ENCODE assay signal across 8 cellular contexts in the genomic region with DNA sequence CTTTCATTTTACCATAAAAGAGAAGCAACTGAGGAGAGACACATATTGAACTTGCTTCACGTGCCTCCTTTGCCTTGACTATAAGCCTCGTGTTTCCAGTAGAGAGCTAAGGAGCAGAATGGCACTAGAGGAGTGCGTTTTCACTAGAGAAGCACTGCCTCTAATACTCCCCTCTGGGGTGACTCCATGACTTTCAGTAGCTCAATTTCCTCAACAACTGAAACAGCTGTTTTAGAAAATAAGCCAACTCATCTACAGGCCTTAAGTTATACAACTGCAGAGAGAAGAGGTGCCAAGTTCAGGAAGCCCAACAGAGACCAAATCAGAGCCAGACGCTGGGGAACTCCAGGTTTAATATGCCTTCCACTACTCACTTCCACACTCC. TPM values are rescaled to one million over a fixed set of nuclear protein-coding genes. Genes with fewer than 3 reads are reported as not detected.
A peak's percentile ranks its signal among the peaks of the same experiment; 100 is the strongest.
DNase-seq lines count a peak whose midpoint lies in the region; ATAC-seq and TF ChIP-seq lines count a peak whose summit lies in the region.

No MANE protein-coding gene starts in this region.

- no peak overlapping the region for H2AFZ ChIP-seq in parathyroid adenoma

- no peak overlapping the region for H3K9ac ChIP-seq in parathyroid adenoma

- peak overlapping the region; percentile 66 for H3K4me2 ChIP-seq in parathyroid adenoma (ENCODE audit: low read length)

- no peak for ATAC-seq in GM21381 (IDR thresholded peaks at IDR 0.05; ENCODE audit: unreplicated experiment)

- peak overlapping the region; percentile 88 to 96 (median 93) for H3K4me3 ChIP-seq in esophagus squamous epithelium
- H3K4me3 ChIP-seq in parathyroid adenoma (ENCODE audit: low read depth, low read length): peak overlapping the region; percentile 89

- H3K4me1 ChIP-seq in esophagus squamous epithelium (peaks cover 17 to 60% (median 30%) of the 10 kb centered on the region in 3 donors), parathyroid adenoma (no peaks in the 10 kb centered on the region)

- intact Hi-C loops in esophagus squamous epithelium (cut with DNase I): no loop called here

- H3K36me3 ChIP-seq in esophagus squamous epithelium (no peaks in the 10 kb centered on the region), parathyroid adenoma (ENCODE audit: control insufficient read depth, insufficient read depth, low read length) (no peaks in the 10 kb centered on the region)

- WGBS in esophagus squamous epithelium, 2 donors: 1 to 3% methylated on average over 4 of the region's 4 CpGs

- H3K27ac ChIP-seq in esophagus squamous epithelium (peak overlapping the region; percentile 97 to 99 (median 98)), parathyroid adenoma (peak overlapping the region; percentile 13)

- peak; percentile 46 for DNase-seq in SIG-M5 treated with dmso at 0.1 percent for 504 hours (lab: John Stamatoyannopoulos, UW; ENCODE audit: unreplicated experiment)
- DNase-seq in SIG-M5 (lab: John Stamatoyannopoulos, UW): no peak
- DNase-seq in SK-MEL-5 (ENCODE audit: low read depth, low spot score): peak; percentile 29
- no peak for DNase-seq in esophagus squamous epithelium (lab: John Stamatoyannopoulos, UW)
- no peak for DNase-seq in NCI-H748 treated with DMSO at 0.1 percent for 48 hours (lab: John Stamatoyannopoulos, UW)
- no peak for DNase-seq in GF-D8 (lab: John Stamatoyannopoulos, UW)

- H3K27me3 ChIP-seq in esophagus squamous epithelium (no peaks in the 10 kb centered on the region), parathyroid adenoma (ENCODE audit: control insufficient read depth, insufficient read depth, low read length) (no peaks in the 10 kb centered on the region)

- in situ Hi-C loops in SK-MEL-5 (cut with HindIII; ENCODE audit: low pct_unique_long_range_greater_than_20kb, low sequenced_read_pairs): no loop called here

- TF ChIP-seq POLR2A in esophagus squamous epithelium (IDR thresholded peaks at IDR 0.05): no peak

- no peak for TF ChIP-seq CTCF in esophagus squamous epithelium (IDR thresholded peaks at IDR 0.05)
- TF ChIP-seq CTCF in parathyroid adenoma (IDR thresholded peaks at IDR 0.05): no peak

- H3K9me3 ChIP-seq in esophagus squamous epithelium: no peaks in the 10 kb centered on the region
- no peaks in the 10 kb centered on the region for H3K9me3 ChIP-seq in parathyroid adenoma (ENCODE audit: control insufficient read depth, low read length)

- peaks cover 35% of the 10 kb centered on the region for H3K79me2 ChIP-seq in parathyroid adenoma

RNA-seq across cellular contexts. Expression of gene UBP1, which starts 1.9 kb away (rescaled TPM):
- 29.1 and 33.7 TPM in 2 replicates for total RNA-seq in SK-MEL-5 (2014; rRNA removed; shearing (Covaris generic))
- 52.3 and 73.6 TPM in 2 replicates for polyA plus RNA-seq in SK-MEL-5 (2015; cell fraction: cytosol; rRNA removed)
- polyA plus RNA-seq in SK-MEL-5 (2015; cell fraction: nucleus; rRNA removed): 159 and 162 TPM in 2 replicates
- 10 to 100 TPM; 35.0 to 59.5 (median 46.4) TPM for total RNA-seq in esophagus squamous epithelium

Comparison
In these comparisons a context has a peak if more than half of its experiments do, and no peak if none do; other contexts are left out.
1. DNase-seq: peak in SIG-M5 treated with dmso at 0.1 percent for 504 hours (single experiment) and SK-MEL-5 (single experiment); none in SIG-M5 (single experiment), esophagus squamous epithelium (single experiment), NCI-H748 treated with DMSO at 0.1 percent for 48 hours (single experiment) and GF-D8 (single experiment).